8 cellular contexts compared by ENCODE assay signal in genomic region chr17:45135978-45136791, GRCh38. TPM values are rescaled to one million over a fixed set of nuclear protein-coding genes. Genes with fewer than 3 reads are reported as not detected.
DNase-seq lines count a peak whose midpoint lies in the region; ATAC-seq and TF ChIP-seq lines count a peak whose summit lies in the region.

No MANE protein-coding gene starts in this region.

- H3K27ac ChIP-seq in VCaP (peak overlapping the region; percentile 73; the same call in 1 of the 2 replicates), gastrocnemius medialis (peak overlapping the region; percentile 79 to 89 (median 80))

- TF ChIP-seq CTCF in GM12875 (IDR thresholded peaks at IDR 0.05; ENCODE audit: borderline replicate concordance, insufficient read depth, low read depth, low read length) = no peak
- TF ChIP-seq CTCF in VCaP (conservative IDR thresholded peaks at IDR 0.05) = no peak
- no peak for TF ChIP-seq CTCF in gastrocnemius medialis (IDR thresholded peaks at IDR 0.05 in 4 of 5, conservative IDR thresholded peaks at IDR 0.05 in 1 of 5)

- no peak for ATAC-seq in gastrocnemius medialis
- no peak for ATAC-seq in HG03457 (IDR thresholded peaks at IDR 0.05; ENCODE audit: unreplicated experiment)

- no peaks in the 10 kb centered on the region for H3K9me3 ChIP-seq in gastrocnemius medialis

- DNase-seq in cardiac septum (ENCODE audit: low spot score) (peak; percentile 72), gastrocnemius medialis (no peak), dedifferentiated amniotic fluid mesenchymal stem cell (ENCODE audit: extremely low spot score) (no peak), NCI-H2107 treated with DMSO at 0.1 percent for 48 hours (lab: John Stamatoyannopoulos, UW; ENCODE audit: unreplicated experiment) (no peak), SHP77 (lab: John Stamatoyannopoulos, UW) (no peak)

- no peaks in the 10 kb centered on the region for H3K36me3 ChIP-seq in gastrocnemius medialis

- peak overlapping the region; percentile 64 for H3K4me3 ChIP-seq in GM12875 (ENCODE audit: low read depth, low read length)
- H3K4me3 ChIP-seq in gastrocnemius medialis = peak overlapping the region; percentile 62 to 88 (median 70)

- no peak for TF ChIP-seq POLR2A in gastrocnemius medialis (IDR thresholded peaks at IDR 0.05)

- in situ Hi-C loops in gastrocnemius medialis (cut with MboI; ENCODE audit: low sequenced_read_pairs in 4 of 4) = loop anchor here in 3 of 4 donors (5.0 to 25.0 kb wide), 4 partner anchors 59 to 224 kb away; partner anchors contain the start of gene GFAP (in 2 of the 3)

- H3K27me3 ChIP-seq in gastrocnemius medialis = no peaks in the 10 kb centered on the region

- intact Hi-C loops in cardiac septum (cut with DNase I) = loop anchor here (1.0 kb wide), 1 partner anchor 61 kb away; no protein-coding TSS in a partner anchor
- intact Hi-C loops in gastrocnemius medialis (cut with DNase I; ENCODE audit: low total_unique reads) = loop anchor here (1.0 to 2.0 kb wide), 5 partner anchors 13 to 216 kb away; partner anchors contain the start of genes HEXIM1 and HEXIM2

- H3K4me1 ChIP-seq in gastrocnemius medialis = peaks cover 17 to 23% of the 10 kb centered on the region in 2 donors

RNA-seq across cellular contexts. Expression of gene ACBD4, which starts 0.7 kb away (rescaled TPM):
- total RNA-seq in cardiac septum = 6.4 TPM
- total RNA-seq in gastrocnemius medialis = 1 to 10 TPM; 2.2 to 3.2 (median 2.5) TPM

RNA-seq across cellular contexts. Expression of gene PLCD3, which starts 3.9 kb away (rescaled TPM):
- total RNA-seq in cardiac septum (87.6 TPM), gastrocnemius medialis (100 to 1,000 TPM in 1 of 4 donors, 10 to 100 TPM in 3; 38.6 to 186 (median 75.1) TPM)

RNA-seq across cellular contexts. Expression of gene HEXIM1, which starts 12.1 kb away (rescaled TPM):
- 19.8 TPM for total RNA-seq in cardiac septum
- 10 to 100 TPM; 26.3 to 79.6 (median 36.9) TPM for total RNA-seq in gastrocnemius medialis

RNA-seq across cellular contexts. Expression of gene HEXIM2, which starts 25.5 kb away (rescaled TPM):
- total RNA-seq in cardiac septum = 3.3 TPM
- 10 to 100 TPM; 31.4 to 70.8 (median 64.9) TPM for total RNA-seq in gastrocnemius medialis
